In the genomic region with DNA sequence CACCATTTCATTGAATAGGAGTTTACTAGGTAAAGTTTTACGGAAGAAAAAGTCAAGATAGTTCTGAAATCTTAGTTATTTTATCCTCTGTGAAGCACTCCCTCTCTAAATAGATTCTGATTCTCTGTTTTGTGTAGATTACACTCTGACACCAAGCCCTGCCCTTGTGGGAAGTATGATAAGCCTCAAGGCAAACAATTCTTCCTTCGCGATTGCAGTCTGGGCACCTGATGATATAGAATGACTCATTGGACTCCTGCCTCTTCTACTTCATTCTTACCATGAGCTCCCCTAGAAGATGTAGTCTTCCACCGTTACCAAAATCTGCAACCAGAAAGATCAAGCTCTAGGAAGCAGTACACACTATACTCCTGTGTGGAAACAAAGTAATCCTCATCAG, we compare ENCODE assay signal across 20 cellular contexts.
DNase-seq lines count a peak whose midpoint lies in the region; FAIRE-seq and TF ChIP-seq lines count a peak whose summit lies in the region.
"Had no signal": no experiment of that assay in that cellular context is flagged by ENCODE, and none has a peak within 500 bp of the region (broad histone marks: within the 10 kb centered on the region; RNA-seq: fewer than 3 reads in every experiment).

No MANE protein-coding gene starts in this region.

- H3K27ac ChIP-seq in colonic mucosa (no peak overlapping the region), trophoblast cell (ENCODE audit: low read depth, low read length) (no peak overlapping the region)
- H3K27ac ChIP-seq: SK-N-MC had no signal

- H3K4me2 ChIP-seq in trophoblast cell (ENCODE audit: low read length): no peak overlapping the region

- no peak overlapping the region for H3K27ac Mint-ChIP-seq in mesothelial cell of epicardium
- H3K27ac Mint-ChIP-seq: activated CD8-positive, alpha-beta memory T cell treated with anti-CD3 and anti-CD28 coated beads, Interleukin-2, amount 10 ng/mL, durations not matched to agents 7 days and 5 days; endodermal cell; stimulated activated memory B cell treated with anti-CD40 and anti-IgM and Interleukin-4, amounts not matched to agents 10 μg/mL and 1 μg/mL and 100 μg/mL, for 72 hours had no signal

- H3K79me1 ChIP-seq in trophoblast cell (ENCODE audit: low read length): no peaks in the 10 kb centered on the region

- no peak overlapping the region for H2AK5ac ChIP-seq in trophoblast cell (ENCODE audit: low read length)

- intact Hi-C loops in colonic mucosa (cut with DNase I): no loop called here

- no peaks in the 10 kb centered on the region for H3K27me3 Mint-ChIP-seq in mesothelial cell of epicardium (ENCODE audit: low read depth)
- H3K27me3 Mint-ChIP-seq: activated CD8-positive, alpha-beta memory T cell treated with anti-CD3 and anti-CD28 coated beads, Interleukin-2, amount 10 ng/mL, durations not matched to agents 7 days and 5 days; stimulated activated memory B cell treated with anti-CD40 and anti-IgM and Interleukin-4, amounts not matched to agents 10 μg/mL and 1 μg/mL and 100 μg/mL, for 72 hours had no signal

- H2AFZ ChIP-seq in trophoblast cell (ENCODE audit: insufficient read depth, low read length, poor library complexity): no peak overlapping the region

- no peaks in the 10 kb centered on the region for H3K4me1 ChIP-seq in colonic mucosa
- no peaks in the 10 kb centered on the region for H3K4me1 ChIP-seq in trophoblast cell (ENCODE audit: control insufficient read depth in 1 of 2, insufficient read depth in 2 of 2, low read length in 2 of 2)
- H3K4me1 ChIP-seq: Caco-2 had no signal

- no peaks in the 10 kb centered on the region for H3K79me2 ChIP-seq in trophoblast cell (ENCODE audit: control insufficient read depth, insufficient read depth, low read length, poor library complexity)

- H3K14ac ChIP-seq in trophoblast cell (ENCODE audit: low read length): no peak overlapping the region

- H3K4me1 Mint-ChIP-seq in mesothelial cell of epicardium: peaks cover 39% of the 10 kb centered on the region

- no peak overlapping the region for H3K23ac ChIP-seq in trophoblast cell (ENCODE audit: low read length)

- no peak overlapping the region for H3K4ac ChIP-seq in trophoblast cell (ENCODE audit: low read depth, low read length)

- H3K18ac ChIP-seq in trophoblast cell (ENCODE audit: low read length): no peak overlapping the region

- H4K91ac ChIP-seq in trophoblast cell (ENCODE audit: low read depth, low read length): no peak overlapping the region

- no peak overlapping the region for H2BK12ac ChIP-seq in trophoblast cell (ENCODE audit: low read length)

- no peaks in the 10 kb centered on the region for H3K9me3 Mint-ChIP-seq in mesothelial cell of epicardium
- H3K9me3 Mint-ChIP-seq: endodermal cell; stimulated activated memory B cell treated with anti-CD40 and anti-IgM and Interleukin-4, amounts not matched to agents 10 μg/mL and 1 μg/mL and 100 μg/mL, for 72 hours had no signal

- no peaks in the 10 kb centered on the region for H3K36me3 ChIP-seq in colonic mucosa
- H3K36me3 ChIP-seq in trophoblast cell (ENCODE audit: control insufficient read depth in 1 of 2, insufficient read depth in 2 of 2, low read length in 2 of 2): no peaks in the 10 kb centered on the region

- H3K4me3 ChIP-seq in colonic mucosa (no peak overlapping the region), trophoblast cell (ENCODE audit: low read depth, low read length) (no peak overlapping the region)
- H3K4me3 ChIP-seq: lung, SK-N-MC had no signal

- no peak overlapping the region for H3K9ac ChIP-seq in colonic mucosa (ENCODE audit: low read depth in 2 of 2, low read length in 2 of 2)
- no peak overlapping the region for H3K9ac ChIP-seq in trophoblast cell (ENCODE audit: low read length)

- peak; percentile 49 for DNase-seq in HPDE6-E6E7 (ENCODE audit: extremely low spot score)
- DNase-seq in RCC 7860 (ENCODE audit: low spot score): peak; percentile 45
- DNase-seq in colonic mucosa: peak; percentile 56
- peak; percentile 2 to 51 for DNase-seq in trophoblast cell
- no peak for DNase-seq in activated CD4-positive, CD25-positive, alpha-beta regulatory T cell (lab: John Stamatoyannopoulos, UW)
- no peak for DNase-seq in effector CD4-positive, alpha-beta T cell
- DNase-seq in mesothelial cell of epicardium (ENCODE audit: low spot score in 2 of 2, unreplicated experiment in 2 of 2): no peak
- DNase-seq in C1 segment of cervical spinal cord (lab: John Stamatoyannopoulos, UW): no peak
- DNase-seq: activated CD8-positive, alpha-beta memory T cell treated with anti-CD3 and anti-CD28 coated beads, Interleukin-2, amount 10 ng/mL, durations not matched to agents 7 days and 5 days; AML-193; Caco-2; central memory CD4-positive, alpha-beta T cell; endodermal cell; GOT3; NCI-H2227 treated with DMSO at 0.1 percent for 48 hours; right cardiac atrium had no signal

- H4K12ac ChIP-seq in trophoblast cell (ENCODE audit: low read depth, low read length): no peak overlapping the region

- FAIRE-seq in RCC 7860 (lab: Jason Lieb, UNC): peak; percentile 68
- FAIRE-seq: islet of Langerhans had no signal

- H3K27me3 ChIP-seq in colonic mucosa: no peaks in the 10 kb centered on the region
- no peaks in the 10 kb centered on the region for H3K27me3 ChIP-seq in trophoblast cell (ENCODE audit: insufficient read depth, low read length)

- no CpG with 5 or more reads among the region's 4 CpGs for WGBS in trophoblast cell (ENCODE audit: extremely low coverage, insufficient coverage, insufficient read length)

- H3K4me3 Mint-ChIP-seq in mesothelial cell of epicardium: no peak overlapping the region
- H3K4me3 Mint-ChIP-seq: activated CD8-positive, alpha-beta memory T cell treated with anti-CD3 and anti-CD28 coated beads, Interleukin-2, amount 10 ng/mL, durations not matched to agents 7 days and 5 days; endodermal cell; stimulated activated memory B cell treated with anti-CD40 and anti-IgM and Interleukin-4, amounts not matched to agents 10 μg/mL and 1 μg/mL and 100 μg/mL, for 72 hours had no signal

- H4K8ac ChIP-seq in trophoblast cell (ENCODE audit: low read depth, low read length): no peak overlapping the region

- no peaks in the 10 kb centered on the region for H3K36me3 Mint-ChIP-seq in mesothelial cell of epicardium
- H3K36me3 Mint-ChIP-seq: stimulated activated memory B cell treated with anti-CD40 and anti-IgM and Interleukin-4, amounts not matched to agents 10 μg/mL and 1 μg/mL and 100 μg/mL, for 72 hours had no signal

- no peak overlapping the region for H2BK5ac ChIP-seq in trophoblast cell (ENCODE audit: low read depth, low read length, poor library complexity)

- H3K9me3 ChIP-seq in colonic mucosa: no peaks in the 10 kb centered on the region
- no peaks in the 10 kb centered on the region for H3K9me3 ChIP-seq in trophoblast cell (ENCODE audit: insufficient read depth, low read depth, low read length)
- H3K9me3 ChIP-seq: Caco-2 had no signal

- no peak for TF ChIP-seq CTCF in colonic mucosa (IDR thresholded peaks at IDR 0.05)
- no peak for TF ChIP-seq CTCF in mesothelial cell of epicardium (IDR thresholded peaks at IDR 0.05; ENCODE audit: unreplicated experiment)

- no peak overlapping the region for H2BK120ac ChIP-seq in trophoblast cell (ENCODE audit: insufficient read depth, low read length, poor library complexity)

Comparison
In these comparisons a context has a peak if more than half of its experiments do, and no peak if none do; other contexts are left out.
1. DNase-seq: peak in HPDE6-E6E7 (single experiment), RCC 7860 (single experiment), colonic mucosa (single experiment) and trophoblast cell (2 of 2); none in activated CD4-positive, CD25-positive, alpha-beta regulatory T cell (0 of 4), effector CD4-positive, alpha-beta T cell (single experiment), mesothelial cell of epicardium (0 of 2) and C1 segment of cervical spinal cord (0 of 14).